In the genomic region with DNA sequence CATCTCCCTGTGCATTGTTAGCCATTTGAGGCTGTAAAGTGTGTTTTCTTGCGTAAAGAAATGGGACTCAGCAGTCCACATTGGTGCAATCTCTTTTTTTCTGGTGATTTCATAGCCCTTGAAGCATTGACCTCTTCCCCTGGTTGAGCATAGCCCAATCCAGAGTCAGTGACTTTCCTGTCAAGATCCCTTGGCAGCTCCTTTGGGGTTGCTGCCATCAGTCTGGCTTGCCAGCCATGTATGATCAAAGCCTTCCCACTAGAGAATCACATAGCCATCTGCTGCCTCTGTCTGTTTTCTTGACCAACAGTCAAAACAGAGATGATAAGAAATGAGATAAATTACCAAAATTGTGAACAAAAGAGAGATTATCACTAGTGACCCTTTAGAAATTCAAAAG, we compare ENCODE assay signal across 29 cellular contexts.
"Had no signal": no experiment of that assay in that cellular context is flagged by ENCODE, and none has a peak within 500 bp of the region (broad histone marks: within the 10 kb centered on the region; RNA-seq: fewer than 3 reads in every experiment).

No MANE protein-coding gene starts in this region.

- H3K4me3 Mint-ChIP-seq: central memory CD8-positive, alpha-beta T cell; effector memory CD8-positive, alpha-beta T cell; nephron; stimulated activated memory B cell treated with anti-CD40 and anti-IgM and Interleukin-4, amounts not matched to agents 10 μg/mL and 1 μg/mL and 100 μg/mL, for 72 hours; stimulated activated naive CD8-positive, alpha-beta T cell treated with anti-CD3 and anti-CD28 coated beads, Interleukin-15, amount 100 ng/mL, for 72 hours; T-helper 1 cell treated with Interleukin-12 subunit alpha and Interleukin-12 subunit beta and Interleukin-4 antibody, amounts not matched to agents 30 μg/mL and 1 μg/mL, for 36 hours; type B pancreatic cell had no signal

- H3K27me3 Mint-ChIP-seq: central memory CD8-positive, alpha-beta T cell; effector memory CD8-positive, alpha-beta T cell; stimulated activated memory B cell treated with anti-CD40 and anti-IgM and Interleukin-4, amounts not matched to agents 10 μg/mL and 1 μg/mL and 100 μg/mL, for 72 hours; stimulated activated naive CD8-positive, alpha-beta T cell treated with anti-CD3 and anti-CD28 coated beads, Interleukin-15, amount 100 ng/mL, for 72 hours; type B pancreatic cell had no signal

- H2AFZ ChIP-seq: hepatocyte had no signal

- H3K27me3 ChIP-seq: breast epithelium, dorsolateral prefrontal cortex, gastroesophageal sphincter, hepatocyte, neutrophil, vagina had no signal

- H3K4me3 ChIP-seq: breast epithelium, coronary artery, dorsolateral prefrontal cortex, gastroesophageal sphincter, hepatocyte, left ventricle myocardium inferior, lung, smooth muscle cell, vagina had no signal

- H3K9me3 Mint-ChIP-seq: central memory CD8-positive, alpha-beta T cell; effector memory CD8-positive, alpha-beta T cell; nephron; stimulated activated memory B cell treated with anti-CD40 and anti-IgM and Interleukin-4, amounts not matched to agents 10 μg/mL and 1 μg/mL and 100 μg/mL, for 72 hours; stimulated activated naive CD8-positive, alpha-beta T cell treated with anti-CD3 and anti-CD28 coated beads, Interleukin-15, amount 100 ng/mL, for 72 hours; T-helper 1 cell treated with Interleukin-12 subunit alpha and Interleukin-12 subunit beta and Interleukin-4 antibody, amounts not matched to agents 30 μg/mL and 1 μg/mL, for 36 hours; type B pancreatic cell had no signal

- H3K79me2 ChIP-seq: hepatocyte had no signal

- H3K36me3 Mint-ChIP-seq: stimulated activated memory B cell treated with anti-CD40 and anti-IgM and Interleukin-4, amounts not matched to agents 10 μg/mL and 1 μg/mL and 100 μg/mL, for 72 hours; type B pancreatic cell had no signal

- H3K36me3 ChIP-seq: breast epithelium, gastroesophageal sphincter, left ventricle myocardium inferior, neutrophil, vagina, WERI-Rb-1 had no signal

- H3K27ac Mint-ChIP-seq: stimulated activated memory B cell treated with anti-CD40 and anti-IgM and Interleukin-4, amounts not matched to agents 10 μg/mL and 1 μg/mL and 100 μg/mL, for 72 hours; type B pancreatic cell had no signal

- H3K27ac ChIP-seq: breast epithelium, coronary artery, gastroesophageal sphincter, hepatocyte, left ventricle myocardium inferior, neutrophil, vagina, WERI-Rb-1 had no signal

- ATAC-seq: activated CD4-positive, CD25-positive, alpha-beta regulatory T cell treated with anti-CD3 and anti-CD28 coated beads, Interleukin-2, amount 50 U/mL, for 24 hours; effector memory CD8-positive, alpha-beta T cell; gastroesophageal sphincter; stimulated activated memory B cell treated with anti-CD40 and anti-IgM and Interleukin-4, amounts not matched to agents 10 μg/mL and 1 μg/mL and 100 μg/mL, for 72 hours; stimulated activated naive CD8-positive, alpha-beta T cell treated with anti-CD3 and anti-CD28 coated beads, Interleukin-15, amount 100 ng/mL, for 72 hours had no signal

- H3K4me2 ChIP-seq: hepatocyte, smooth muscle cell had no signal

- DNase-seq: activated CD4-positive, alpha-beta T cell treated with anti-CD3 and anti-CD28 coated beads for 48 hours; activated CD4-positive, alpha-beta T cell treated with anti-CD3 and anti-CD28 coated beads, Interleukin-2, amount 50 U/mL, for 48 hours; activated CD8-positive, alpha-beta memory T cell treated with anti-CD3 and anti-CD28 coated beads for 24 hours; activated effector memory CD4-positive, alpha-beta T cell treated with Interleukin-2 at 50 U/mL for 16 hours; activated naive CD4-positive, alpha-beta T cell treated with Interleukin-2 at 50 U/mL for 16 hours; effector memory CD8-positive, alpha-beta T cell; islet precursor cell; left ventricle myocardium inferior; stimulated activated CD4-positive, alpha-beta T cell treated with anti-CD3 and anti-CD28 coated beads, Interleukin-1b, Interleukin-23, amount 100 ng/mL, for 48 hours; stimulated activated CD4-positive, alpha-beta T cell treated with anti-CD3 and anti-CD28 coated beads, Interleukin-4, amount 100 ng/mL, for 4 hours; stimulated activated CD8-positive, alpha-beta memory T cell treated with anti-CD3 and anti-CD28 coated beads, Interleukin-4, amount 100 ng/mL, for 48 hours; stimulated activated naive CD8-positive, alpha-beta T cell treated with anti-CD3 and anti-CD28 coated beads, Interleukin-15, amount 100 ng/mL, for 72 hours; T1000; WERI-Rb-1 had no signal

- H3K9me3 ChIP-seq: breast epithelium, gastroesophageal sphincter, left ventricle myocardium inferior, neutrophil, vagina had no signal
